In genomic region chr18:56329536-56329935, GRCh38 we compare ENCODE assay signal across 37 cellular contexts.
"Had no signal": no experiment of that assay in that cellular context is flagged by ENCODE, and none has a peak within 500 bp of the region (broad histone marks: within the 10 kb centered on the region; RNA-seq: fewer than 3 reads in every experiment).

No MANE protein-coding gene starts in this region.

- H3K9me3 ChIP-seq: adrenal gland, body of pancreas, breast epithelium had no signal

- ATAC-seq: activated CD8-positive, alpha-beta T cell treated with anti-CD3 and anti-CD28 coated beads for 36 hours; activated naive CD4-positive, alpha-beta T cell treated with anti-CD3 and anti-CD28 coated beads, Interleukin-2, amount 50 U/mL, for 72 hours; activated T-cell treated with anti-CD3 and anti-CD28 coated beads, Interleukin-2, amount 50 U/mL, for 4 hours; activated T-cell treated with anti-CD3 and anti-CD28 coated beads, Interleukin-2, amount 50 U/mL, for 72 hours; activated T-helper 17 cell treated with anti-CD3 and anti-CD28 coated beads, Interleukin-2, amount 50 U/mL, for 72 hours; body of pancreas had no signal

- H3K9me3 Mint-ChIP-seq: activated B cell treated with CpG ODN at 0.5 μM for 24 hours; activated CD4-positive, alpha-beta memory T cell treated with anti-CD3 and anti-CD28 coated beads for 36 hours; activated CD4-positive, alpha-beta T cell treated with anti-CD3 and anti-CD28 coated beads, Interleukin-2, amount 10 ng/mL, durations not matched to agents 24 days and 14 days; activated CD8-positive, alpha-beta T cell treated with anti-CD3 and anti-CD28 coated beads for 36 hours; activated naive CD4-positive, alpha-beta T cell treated with anti-CD3 and anti-CD28 coated beads for 36 hours; activated naive CD4-positive, alpha-beta T cell treated with anti-CD3 and anti-CD28 coated beads, Interleukin-2, amount 50 U/mL, for 72 hours; activated naive CD8-positive, alpha-beta T cell treated with anti-CD3 and anti-CD28 coated beads for 36 hours; activated T-cell treated with anti-CD3 and anti-CD28 coated beads, Interleukin-2, amount 50 U/mL, for 4 hours; activated T-cell treated with anti-CD3 and anti-CD28 coated beads, Interleukin-2, amount 50 U/mL, for 72 hours; activated T-helper 1 cell treated with anti-CD3 and anti-CD28 coated beads, Interleukin-12 subunit alpha, Interleukin-12 subunit beta, Interleukin-2, Interleukin-4 antibody, amounts not matched to agents 30 ng/mL and 10 ng/mL and 1 ng/mL, durations not matched to agents 14 hours and 24 hours and 36 hours; activated T-helper 17 cell treated with anti-CD3 and anti-CD28 coated beads, Interleukin-2, amount 50 U/mL, for 72 hours; T-helper 1 cell treated with Interleukin-12 subunit alpha and Interleukin-12 subunit beta and Interleukin-4 antibody, amounts not matched to agents 30 μg/mL and 1 μg/mL, for 36 hours; T-helper 2 cell treated with Interferon-gamma antibody and Interleukin-4, amounts not matched to agents 5 μg/mL and 100 μg/mL, for 36 hours had no signal

- H3K27ac Mint-ChIP-seq: activated B cell treated with CpG ODN at 0.5 μM for 24 hours; activated CD4-positive, alpha-beta memory T cell treated with anti-CD3 and anti-CD28 coated beads for 36 hours; activated CD4-positive, alpha-beta T cell treated with anti-CD3 and anti-CD28 coated beads, Interleukin-2, amount 10 ng/mL, durations not matched to agents 24 days and 14 days; activated CD8-positive, alpha-beta T cell treated with anti-CD3 and anti-CD28 coated beads for 36 hours; activated naive CD4-positive, alpha-beta T cell treated with anti-CD3 and anti-CD28 coated beads for 36 hours; activated naive CD4-positive, alpha-beta T cell treated with anti-CD3 and anti-CD28 coated beads, Interleukin-2, amount 50 U/mL, for 72 hours; activated naive CD8-positive, alpha-beta T cell treated with anti-CD3 and anti-CD28 coated beads for 36 hours; activated T-cell treated with anti-CD3 and anti-CD28 coated beads, Interleukin-2, amount 50 U/mL, for 72 hours; activated T-helper 1 cell treated with anti-CD3 and anti-CD28 coated beads, Interleukin-12 subunit alpha, Interleukin-12 subunit beta, Interleukin-2, Interleukin-4 antibody, amounts not matched to agents 30 ng/mL and 10 ng/mL and 1 ng/mL, durations not matched to agents 14 hours and 24 hours and 36 hours; activated T-helper 17 cell treated with anti-CD3 and anti-CD28 coated beads, Interleukin-2, amount 50 U/mL, for 72 hours; T-helper 1 cell treated with Interleukin-12 subunit alpha and Interleukin-12 subunit beta and Interleukin-4 antibody, amounts not matched to agents 30 μg/mL and 1 μg/mL, for 36 hours; T-helper 2 cell treated with Interferon-gamma antibody and Interleukin-4, amounts not matched to agents 5 μg/mL and 100 μg/mL, for 36 hours had no signal

- FAIRE-seq: astrocyte, TTC549 had no signal

- H3K36me3 ChIP-seq: adrenal gland, brain microvascular endothelial cell, breast epithelium had no signal

- H3K27ac ChIP-seq: adrenal gland, body of pancreas, brain microvascular endothelial cell, breast epithelium, VCaP had no signal

- H3K4me1 ChIP-seq: adrenal gland, body of pancreas had no signal

- H3K4me3 Mint-ChIP-seq: activated B cell treated with CpG ODN at 0.5 μM for 24 hours; activated CD4-positive, alpha-beta memory T cell treated with anti-CD3 and anti-CD28 coated beads for 36 hours; activated CD4-positive, alpha-beta T cell treated with anti-CD3 and anti-CD28 coated beads, Interleukin-2, amount 10 ng/mL, durations not matched to agents 24 days and 14 days; activated CD8-positive, alpha-beta T cell treated with anti-CD3 and anti-CD28 coated beads for 36 hours; activated naive CD4-positive, alpha-beta T cell treated with anti-CD3 and anti-CD28 coated beads for 36 hours; activated naive CD8-positive, alpha-beta T cell treated with anti-CD3 and anti-CD28 coated beads for 36 hours; activated T-cell treated with anti-CD3 and anti-CD28 coated beads, Interleukin-2, amount 50 U/mL, for 4 hours; activated T-cell treated with anti-CD3 and anti-CD28 coated beads, Interleukin-2, amount 50 U/mL, for 72 hours; activated T-helper 1 cell treated with anti-CD3 and anti-CD28 coated beads, Interleukin-12 subunit alpha, Interleukin-12 subunit beta, Interleukin-2, Interleukin-4 antibody, amounts not matched to agents 30 ng/mL and 10 ng/mL and 1 ng/mL, durations not matched to agents 14 hours and 24 hours and 36 hours; activated T-helper 17 cell treated with anti-CD3 and anti-CD28 coated beads, Interleukin-2, amount 50 U/mL, for 72 hours; T-helper 1 cell treated with Interleukin-12 subunit alpha and Interleukin-12 subunit beta and Interleukin-4 antibody, amounts not matched to agents 30 μg/mL and 1 μg/mL, for 36 hours; T-helper 2 cell treated with Interferon-gamma antibody and Interleukin-4, amounts not matched to agents 5 μg/mL and 100 μg/mL, for 36 hours had no signal

- H3K36me3 Mint-ChIP-seq: activated CD4-positive, alpha-beta memory T cell treated with anti-CD3 and anti-CD28 coated beads for 36 hours; activated naive CD4-positive, alpha-beta T cell treated with anti-CD3 and anti-CD28 coated beads, Interleukin-2, amount 50 U/mL, for 72 hours; activated naive CD8-positive, alpha-beta T cell treated with anti-CD3 and anti-CD28 coated beads for 36 hours had no signal

- H3K4me1 Mint-ChIP-seq: activated B cell treated with CpG ODN at 0.5 μM for 24 hours; activated CD4-positive, alpha-beta T cell treated with anti-CD3 and anti-CD28 coated beads, Interleukin-2, amount 10 ng/mL, durations not matched to agents 24 days and 14 days; activated naive CD8-positive, alpha-beta T cell treated with anti-CD3 and anti-CD28 coated beads for 36 hours; activated T-helper 17 cell treated with anti-CD3 and anti-CD28 coated beads, Interleukin-2, amount 50 U/mL, for 72 hours had no signal

- DNase-seq: activated B cell treated with CpG ODN at 0.5 μM for 24 hours; activated CD4-positive, alpha-beta memory T cell treated with anti-CD3 and anti-CD28 coated beads for 36 hours; activated CD4-positive, alpha-beta T cell treated with anti-CD3 and anti-CD28 coated beads for 4 hours; activated CD4-positive, alpha-beta T cell treated with anti-CD3 and anti-CD28 coated beads, Interleukin-2, amount 10 ng/mL, durations not matched to agents 24 days and 14 days; activated CD4-positive, alpha-beta T cell treated with anti-CD3 and anti-CD28 coated beads, Interleukin-2, amount 50 U/mL, for 1 hour; activated CD4-positive, alpha-beta T cell treated with anti-CD3 and anti-CD28 coated beads, Interleukin-2, amount 50 U/mL, for 4 hours; activated CD4-positive, CD25-positive, alpha-beta regulatory T cell treated with anti-CD3 and anti-CD28 coated beads, Interleukin-2, amount 50 U/mL, for 72 hours; activated CD8-positive, alpha-beta memory T cell treated with anti-CD3 and anti-CD28 coated beads, Interleukin-2, amount 50 U/mL, for 4 hours; activated CD8-positive, alpha-beta T cell treated with anti-CD3 and anti-CD28 coated beads for 36 hours; activated effector memory CD4-positive, alpha-beta T cell treated with anti-CD3 and anti-CD28 coated beads, Interleukin-2, amount 50 U/mL, for 16 hours; activated gamma-delta T cell treated with Interleukin-2 at 50 U/mL for 16 hours; activated naive CD4-positive, alpha-beta T cell; activated naive CD4-positive, alpha-beta T cell treated with anti-CD3 and anti-CD28 coated beads for 36 hours; activated naive CD4-positive, alpha-beta T cell treated with anti-CD3 and anti-CD28 coated beads, Interleukin-2, amount 50 U/mL, for 16 hours; activated naive CD8-positive, alpha-beta T cell treated with anti-CD3 and anti-CD28 coated beads for 36 hours; activated T-cell treated with anti-CD3 and anti-CD28 coated beads for 4 hours; activated T-cell treated with anti-CD3 and anti-CD28 coated beads, Interleukin-2, amount 50 U/mL, for 1 hour; activated T-cell treated with anti-CD3 and anti-CD28 coated beads, Interleukin-2, amount 50 U/mL, for 4 hours; activated T-cell treated with anti-CD3 and anti-CD28 coated beads, Interleukin-2, amount 50 U/mL, for 72 hours; adrenal gland; amniotic stem cell; aorta; body of pancreas; brain microvascular endothelial cell; central memory CD4-positive, alpha-beta T cell; T-helper 1 cell; T-helper 2 cell; T-helper 9 cell had no signal

- H3K27me3 Mint-ChIP-seq: activated B cell treated with CpG ODN at 0.5 μM for 24 hours; activated CD4-positive, alpha-beta memory T cell treated with anti-CD3 and anti-CD28 coated beads for 36 hours; activated CD4-positive, alpha-beta T cell treated with anti-CD3 and anti-CD28 coated beads, Interleukin-2, amount 10 ng/mL, durations not matched to agents 24 days and 14 days; activated CD8-positive, alpha-beta T cell treated with anti-CD3 and anti-CD28 coated beads for 36 hours; activated naive CD8-positive, alpha-beta T cell treated with anti-CD3 and anti-CD28 coated beads for 36 hours had no signal

- H3K4me3 ChIP-seq: adrenal gland, body of pancreas, breast epithelium had no signal

- H3K27me3 ChIP-seq: adrenal gland, body of pancreas, brain microvascular endothelial cell, breast epithelium had no signal
